In the genomic region with DNA sequence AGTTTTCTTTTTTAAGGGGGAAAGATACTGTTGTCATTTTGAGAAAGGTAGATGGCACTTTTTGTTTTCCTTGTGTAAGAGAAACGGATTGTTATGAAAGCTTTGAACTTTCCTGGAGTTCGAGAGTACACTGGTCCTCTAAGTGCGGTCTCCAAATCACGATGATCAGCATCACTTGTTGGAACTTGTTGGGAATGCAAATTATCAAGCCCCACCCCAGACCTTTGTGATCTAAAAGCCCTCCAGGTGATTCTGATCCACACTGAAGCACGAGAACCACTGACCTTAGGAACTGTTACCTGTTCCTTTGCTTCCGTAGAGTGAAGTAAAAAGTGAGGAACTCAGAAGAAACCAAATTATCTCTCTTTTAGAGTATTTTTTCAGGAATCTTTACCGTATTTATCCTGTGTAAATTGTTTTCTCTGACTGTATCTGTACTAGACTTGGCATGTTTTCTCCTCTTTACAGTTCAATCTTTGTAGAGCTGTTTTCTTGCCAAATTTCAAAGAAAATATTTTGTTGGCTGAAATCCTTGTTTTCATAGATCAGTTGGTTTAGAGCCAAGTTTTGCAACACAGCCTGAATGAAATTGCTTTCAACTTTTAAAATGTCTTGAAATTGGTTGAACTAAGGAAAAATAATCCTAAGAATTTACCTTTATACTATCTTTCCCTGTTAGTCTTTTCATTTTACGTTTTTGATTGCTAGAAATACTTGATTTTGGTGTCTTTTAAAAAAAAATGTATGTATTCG, we compare ENCODE assay signal across 8 cellular contexts. TPM values are rescaled to one million over a fixed set of nuclear protein-coding genes. Genes with fewer than 3 reads are reported as not detected.
DNase-seq lines count a peak whose midpoint lies in the region; ATAC-seq, FAIRE-seq and TF ChIP-seq lines count a peak whose summit lies in the region.

No MANE protein-coding gene starts in this region.

- no peaks in the 10 kb centered on the region for H3K9me3 ChIP-seq in right atrium auricular region

- DNase-seq in right atrium auricular region (ENCODE audit: low spot score) = no peak
- no peak for DNase-seq in left ventricle myocardium superior
- DNase-seq in activated naive CD8-positive, alpha-beta T cell treated with anti-CD3 and anti-CD28 coated beads, Interleukin-2, amount 10 ng/mL, durations not matched to agents 7 days and 5 days = no peak
- peak; percentile 85 for DNase-seq in iris pigment epithelial cell (ENCODE audit: low read depth)
- peak in 3 of 49 donors; percentile 1 to 9 (median 4) for DNase-seq in substantia nigra (lab: John Stamatoyannopoulos, UW)
- DNase-seq in RCC 7860 (ENCODE audit: low spot score) = no peak

- H3K4me1 Mint-ChIP-seq in activated naive CD8-positive, alpha-beta T cell treated with anti-CD3 and anti-CD28 coated beads, Interleukin-2, amount 10 ng/mL, durations not matched to agents 7 days and 5 days = peaks cover 31% of the 10 kb centered on the region

- peak overlapping the region; percentile 97 for H3K27ac Mint-ChIP-seq in activated naive CD8-positive, alpha-beta T cell treated with anti-CD3 and anti-CD28 coated beads, Interleukin-2, amount 10 ng/mL, durations not matched to agents 7 days and 5 days

- intact Hi-C loops in left ventricle myocardium superior (cut with micrococcal nuclease) = no loop called here

- no peaks in the 10 kb centered on the region for H3K9me3 Mint-ChIP-seq in activated naive CD8-positive, alpha-beta T cell treated with anti-CD3 and anti-CD28 coated beads, Interleukin-2, amount 10 ng/mL, durations not matched to agents 7 days and 5 days

- H3K27me3 ChIP-seq in right atrium auricular region = no peaks in the 10 kb centered on the region

- H3K27ac ChIP-seq in right atrium auricular region = peak overlapping the region; percentile 93 to 99
- H3K27ac ChIP-seq in substantia nigra (ENCODE audit: low read depth, low read length, poor library complexity, severe bottlenecking) = peak overlapping the region; percentile 5

- FAIRE-seq in RCC 7860 (lab: Jason Lieb, UNC) = no peak

- no peaks in the 10 kb centered on the region for H3K27me3 Mint-ChIP-seq in activated naive CD8-positive, alpha-beta T cell treated with anti-CD3 and anti-CD28 coated beads, Interleukin-2, amount 10 ng/mL, durations not matched to agents 7 days and 5 days

- POLR2A ChIA-PET in activated naive CD8-positive, alpha-beta T cell treated with anti-CD3 and anti-CD28 coated beads, Interleukin-2, amount 10 ng/mL, durations not matched to agents 7 days and 5 days (lab: Charles Lee) = interaction anchor here (1.4 to 9.6 kb wide), 2 partner anchors 49 to 72 kb away, joined by 4 to 177 read pairs; partner anchors contain the start of genes CCNG1, HMMR and NUDCD2

- H3K4me3 ChIP-seq in right atrium auricular region = peak overlapping the region; percentile 13 to 34

- H3K4me3 Mint-ChIP-seq in activated naive CD8-positive, alpha-beta T cell treated with anti-CD3 and anti-CD28 coated beads, Interleukin-2, amount 10 ng/mL, durations not matched to agents 7 days and 5 days = peak overlapping the region; percentile 95

- peaks cover 14% of the 10 kb centered on the region for H3K36me3 Mint-ChIP-seq in activated naive CD8-positive, alpha-beta T cell treated with anti-CD3 and anti-CD28 coated beads, Interleukin-2, amount 10 ng/mL, durations not matched to agents 7 days and 5 days

- ATAC-seq in left ventricle myocardium superior (no peak), HG03135 (IDR thresholded peaks at IDR 0.05; ENCODE audit: unreplicated experiment) (no peak), GM21526 (IDR thresholded peaks at IDR 0.05; ENCODE audit: low FRiP score, unreplicated experiment) (no peak)
- ATAC-seq in activated naive CD8-positive, alpha-beta T cell treated with anti-CD3 and anti-CD28 coated beads, Interleukin-2, amount 10 ng/mL, durations not matched to agents 7 days and 5 days (ENCODE audit: low read depth) = no peak

- no peak for TF ChIP-seq CTCF in right atrium auricular region (IDR thresholded peaks at IDR 0.05)

- H3K36me3 ChIP-seq in right atrium auricular region = peaks cover 24% of the 10 kb centered on the region

- H3K4me1 ChIP-seq in right atrium auricular region = peaks cover 0 to 52% of the 10 kb centered on the region in 2 donors

RNA-seq across cellular contexts. Expression of gene MAT2B, which starts 4.0 kb away (rescaled TPM):
- 10 to 100 TPM; 47.6 to 84.7 TPM for total RNA-seq in right atrium auricular region
- 62.5 TPM for total RNA-seq in left ventricle myocardium superior
- 100 to 1,000 TPM in 1 of 2 experiments, 10 to 100 TPM in 1; 98.7 to 101 TPM for total RNA-seq in activated naive CD8-positive, alpha-beta T cell treated with anti-CD3 and anti-CD28 coated beads, Interleukin-2, amount 10 ng/mL, durations not matched to agents 7 days and 5 days

RNA-seq across cellular contexts. Expression of gene HMMR, which starts 49.0 kb away (rescaled TPM):
- 1 to 10 TPM in 1 of 2 donors, under 1 TPM in 1; 0.43 to 2.0 TPM for total RNA-seq in right atrium auricular region
- 0.72 TPM for total RNA-seq in left ventricle myocardium superior
- total RNA-seq in activated naive CD8-positive, alpha-beta T cell treated with anti-CD3 and anti-CD28 coated beads, Interleukin-2, amount 10 ng/mL, durations not matched to agents 7 days and 5 days = 10 to 100 TPM; 50.5 to 54.5 TPM

RNA-seq across cellular contexts. Expression of gene NUDCD2, which starts 49.6 kb away (rescaled TPM):
- total RNA-seq in right atrium auricular region (1 to 10 TPM; 2.0 to 2.5 TPM), left ventricle myocardium superior (13.9 TPM)
- total RNA-seq in activated naive CD8-positive, alpha-beta T cell treated with anti-CD3 and anti-CD28 coated beads, Interleukin-2, amount 10 ng/mL, durations not matched to agents 7 days and 5 days = 10 to 100 TPM; 36.2 to 37.1 TPM

Comparison
In these comparisons a context has a peak if more than half of its experiments do, and no peak if none do; other contexts are left out.
1. RNA of gene HMMR, which starts 49.0 kb away (total RNA-seq): 50.5 to 54.5 TPM in activated naive CD8-positive, alpha-beta T cell treated with anti-CD3 and anti-CD28 coated beads, Interleukin-2, amount 10 ng/mL, durations not matched to agents 7 days and 5 days; 0.43 to 2.0 TPM in right atrium auricular region and 0.72 TPM in left ventricle myocardium superior (single experiment); every median in the first group is over 10 times any median in the second.